19 cellular contexts compared by ENCODE assay signal in the genomic region with DNA sequence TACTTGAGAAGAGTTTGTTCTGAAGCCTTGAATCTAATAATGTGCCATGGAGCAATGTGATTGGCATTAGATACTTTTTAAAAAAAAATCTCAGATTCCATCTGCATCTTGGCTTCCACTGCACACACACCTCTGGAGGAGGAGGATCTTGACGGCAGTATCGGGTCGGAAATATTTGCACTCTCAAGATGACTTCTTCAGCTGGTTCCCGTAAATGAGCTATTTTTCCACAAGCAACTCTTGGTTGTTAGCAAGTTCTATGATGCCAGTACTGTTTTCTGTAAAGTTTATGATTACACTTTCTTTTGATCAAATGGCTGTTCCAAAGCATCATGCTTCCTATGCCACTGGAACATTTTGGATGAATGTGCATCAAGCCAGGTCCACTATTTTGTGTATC. TPM values are rescaled to one million over a fixed set of nuclear protein-coding genes. Genes with fewer than 3 reads are reported as not detected.
A peak's percentile ranks its signal among the peaks of the same experiment; 100 is the strongest.
DNase-seq lines count a peak whose midpoint lies in the region; ATAC-seq and TF ChIP-seq lines count a peak whose summit lies in the region.
"Had no signal": no experiment of that assay in that cellular context is flagged by ENCODE, and none has a peak within 500 bp of the region (broad histone marks: within the 10 kb centered on the region; RNA-seq: fewer than 3 reads in every experiment).

No MANE protein-coding gene starts in this region.

- no peak for ATAC-seq in natural killer cell treated with Interleukin-12 subunit alpha and Interleukin-12 subunit beta and Interleukin-15 and Interleukin-18, amount 100 ng/mL, for 72 hours
- ATAC-seq in HG03108 (IDR thresholded peaks at IDR 0.05; ENCODE audit: unreplicated experiment), result no peak

- H3K27me3 ChIP-seq in KMS-11 (ENCODE audit: insufficient read depth, low read depth), result no peaks in the 10 kb centered on the region
- H3K27me3 ChIP-seq: SJSA1 had no signal

- H3K27ac ChIP-seq in KMS-11, result peak overlapping the region; percentile 52; the same call in 1 of the 2 replicates
- H3K27ac ChIP-seq: RWPE1, SJSA1 had no signal

- no peak overlapping the region for H3K4me3 Mint-ChIP-seq in activated CD4-positive, alpha-beta T cell treated with anti-CD3 and anti-CD28 coated beads, Interleukin-2, amount 10 ng/mL, durations not matched to agents 7 days and 5 days
- peak overlapping the region; percentile 21 for H3K4me3 Mint-ChIP-seq in activated T-helper 1 cell treated with anti-CD3 and anti-CD28 coated beads, Interleukin-12 subunit alpha, Interleukin-12 subunit beta, Interleukin-2, Interleukin-4 antibody, amounts not matched to agents 30 ng/mL and 10 ng/mL and 1 ng/mL, durations not matched to agents 14 hours and 24 hours and 36 hours
- peak overlapping the region; percentile 81 for H3K4me3 Mint-ChIP-seq in natural killer cell treated with Interleukin-12 subunit alpha and Interleukin-12 subunit beta and Interleukin-15 and Interleukin-18, amount 100 ng/mL, for 72 hours
- H3K4me3 Mint-ChIP-seq: IgD-negative memory B cell had no signal

- H3K27me3 Mint-ChIP-seq in activated CD4-positive, alpha-beta T cell treated with anti-CD3 and anti-CD28 coated beads, Interleukin-2, amount 10 ng/mL, durations not matched to agents 7 days and 5 days, result peaks cover 8% of the 10 kb centered on the region
- no peaks in the 10 kb centered on the region for H3K27me3 Mint-ChIP-seq in activated T-helper 1 cell treated with anti-CD3 and anti-CD28 coated beads, Interleukin-12 subunit alpha, Interleukin-12 subunit beta, Interleukin-2, Interleukin-4 antibody, amounts not matched to agents 30 ng/mL and 10 ng/mL and 1 ng/mL, durations not matched to agents 14 hours and 24 hours and 36 hours (ENCODE audit: insufficient read depth)
- no peaks in the 10 kb centered on the region for H3K27me3 Mint-ChIP-seq in natural killer cell treated with Interleukin-12 subunit alpha and Interleukin-12 subunit beta and Interleukin-15 and Interleukin-18, amount 100 ng/mL, for 72 hours

- TF ChIP-seq CTCF in KMS-11 (conservative IDR thresholded peaks at IDR 0.05; ENCODE audit: low read depth, low read length), result no peak

- no peak overlapping the region for H2AFZ ChIP-seq in KMS-11 (ENCODE audit: low read depth)

- CTCF ChIA-PET in activated CD4-positive, alpha-beta T cell treated with anti-CD3 and anti-CD28 coated beads, Interleukin-2, amount 10 ng/mL, durations not matched to agents 7 days and 5 days (lab: Charles Lee), result interaction anchor here (0.9 to 3.6 kb wide), 8 partner anchors 9 to 173 kb away, joined by 3 to 18 read pairs (median 7); a partner anchor contains a TSS

- peak overlapping the region; percentile 69; the same call in 1 of the 2 replicates for H3K4me2 ChIP-seq in KMS-11

- peaks cover 87% of the 10 kb centered on the region for H3K4me1 ChIP-seq in KMS-11 (ENCODE audit: low read depth, poor library complexity, severe bottlenecking)
- H3K4me1 ChIP-seq: SJSA1 had no signal

- POLR2A ChIA-PET in activated CD4-positive, alpha-beta T cell treated with anti-CD3 and anti-CD28 coated beads, Interleukin-2, amount 10 ng/mL, durations not matched to agents 7 days and 5 days (lab: Charles Lee), result no interaction called here

- no peak for DNase-seq in activated CD4-positive, alpha-beta T cell treated with anti-CD3 and anti-CD28 coated beads, Interleukin-2, amount 10 ng/mL, durations not matched to agents 7 days and 5 days
- DNase-seq in activated CD4-positive, alpha-beta T cell treated with anti-CD3 and anti-CD28 coated beads for 1 hour, result no peak
- DNase-seq in activated T-helper 1 cell treated with anti-CD3 and anti-CD28 coated beads, Interleukin-12 subunit alpha, Interleukin-12 subunit beta, Interleukin-2, Interleukin-4 antibody, amounts not matched to agents 30 ng/mL and 10 ng/mL and 1 ng/mL, durations not matched to agents 14 hours and 24 hours and 36 hours (ENCODE audit: low spot score), result no peak
- no peak for DNase-seq in natural killer cell treated with Interleukin-12 subunit alpha and Interleukin-12 subunit beta and Interleukin-15 and Interleukin-18, amount 100 ng/mL, for 72 hours (ENCODE audit: low spot score)
- DNase-seq in HPDE6-E6E7 (ENCODE audit: extremely low spot score), result no peak
- no peak for DNase-seq in germinal center (ENCODE audit: low spot score)
- DNase-seq: C1 segment of cervical spinal cord, Calu3, HCEC 1CT, NCI-H1436, NCI-H2081, NCI-H524 treated with DMSO at 0.1 percent for 48 hours had no signal

- H3K36me3 Mint-ChIP-seq in activated CD4-positive, alpha-beta T cell treated with anti-CD3 and anti-CD28 coated beads, Interleukin-2, amount 10 ng/mL, durations not matched to agents 7 days and 5 days (ENCODE audit: low read depth), result peaks cover 11% of the 10 kb centered on the region
- peaks cover 8% of the 10 kb centered on the region for H3K36me3 Mint-ChIP-seq in activated T-helper 1 cell treated with anti-CD3 and anti-CD28 coated beads, Interleukin-12 subunit alpha, Interleukin-12 subunit beta, Interleukin-2, Interleukin-4 antibody, amounts not matched to agents 30 ng/mL and 10 ng/mL and 1 ng/mL, durations not matched to agents 14 hours and 24 hours and 36 hours (ENCODE audit: low read depth)
- H3K36me3 Mint-ChIP-seq in natural killer cell treated with Interleukin-12 subunit alpha and Interleukin-12 subunit beta and Interleukin-15 and Interleukin-18, amount 100 ng/mL, for 72 hours, result no peaks in the 10 kb centered on the region
- H3K36me3 Mint-ChIP-seq: IgD-negative memory B cell had no signal

- no peaks in the 10 kb centered on the region for H4K20me1 ChIP-seq in KMS-11 (ENCODE audit: insufficient read depth)

- H3K4me1 Mint-ChIP-seq in activated CD4-positive, alpha-beta T cell treated with anti-CD3 and anti-CD28 coated beads, Interleukin-2, amount 10 ng/mL, durations not matched to agents 7 days and 5 days, result peaks cover 68% of the 10 kb centered on the region
- peaks cover 78% of the 10 kb centered on the region for H3K4me1 Mint-ChIP-seq in activated T-helper 1 cell treated with anti-CD3 and anti-CD28 coated beads, Interleukin-12 subunit alpha, Interleukin-12 subunit beta, Interleukin-2, Interleukin-4 antibody, amounts not matched to agents 30 ng/mL and 10 ng/mL and 1 ng/mL, durations not matched to agents 14 hours and 24 hours and 36 hours (ENCODE audit: low read depth)
- peaks cover 58 to 82% of the 10 kb centered on the region in 2 donors for H3K4me1 Mint-ChIP-seq in natural killer cell treated with Interleukin-12 subunit alpha and Interleukin-12 subunit beta and Interleukin-15 and Interleukin-18, amount 100 ng/mL, for 72 hours (ENCODE audit: low read depth in 2 of 2)

- peak overlapping the region; percentile 54 for H3K27ac Mint-ChIP-seq in activated CD4-positive, alpha-beta T cell treated with anti-CD3 and anti-CD28 coated beads, Interleukin-2, amount 10 ng/mL, durations not matched to agents 7 days and 5 days
- H3K27ac Mint-ChIP-seq in activated T-helper 1 cell treated with anti-CD3 and anti-CD28 coated beads, Interleukin-12 subunit alpha, Interleukin-12 subunit beta, Interleukin-2, Interleukin-4 antibody, amounts not matched to agents 30 ng/mL and 10 ng/mL and 1 ng/mL, durations not matched to agents 14 hours and 24 hours and 36 hours, result peak overlapping the region; percentile 85
- peak overlapping the region; percentile 89 to 94 for H3K27ac Mint-ChIP-seq in natural killer cell treated with Interleukin-12 subunit alpha and Interleukin-12 subunit beta and Interleukin-15 and Interleukin-18, amount 100 ng/mL, for 72 hours
- H3K27ac Mint-ChIP-seq: IgD-negative memory B cell had no signal

- H3K4me3 ChIP-seq in KMS-11 (IDR thresholded peaks at IDR 0.05; ENCODE audit: insufficient read depth, low read depth, low read length), result no peak overlapping the region
- H3K4me3 ChIP-seq: SJSA1 had no signal

- no peaks in the 10 kb centered on the region for H3K79me2 ChIP-seq in KMS-11 (ENCODE audit: insufficient read depth, low read depth)

- H3K9ac ChIP-seq in KMS-11, result no peak overlapping the region

- H3K9me3 Mint-ChIP-seq in activated CD4-positive, alpha-beta T cell treated with anti-CD3 and anti-CD28 coated beads, Interleukin-2, amount 10 ng/mL, durations not matched to agents 7 days and 5 days, result peaks cover 2% of the 10 kb centered on the region
- H3K9me3 Mint-ChIP-seq in activated T-helper 1 cell treated with anti-CD3 and anti-CD28 coated beads, Interleukin-12 subunit alpha, Interleukin-12 subunit beta, Interleukin-2, Interleukin-4 antibody, amounts not matched to agents 30 ng/mL and 10 ng/mL and 1 ng/mL, durations not matched to agents 14 hours and 24 hours and 36 hours, result no peaks in the 10 kb centered on the region
- H3K9me3 Mint-ChIP-seq in natural killer cell treated with Interleukin-12 subunit alpha and Interleukin-12 subunit beta and Interleukin-15 and Interleukin-18, amount 100 ng/mL, for 72 hours, result peaks cover 3% of the 10 kb centered on the region
- H3K9me3 Mint-ChIP-seq: IgD-negative memory B cell had no signal

- intact Hi-C loops in activated T-helper 1 cell treated with anti-CD3 and anti-CD28 coated beads, Interleukin-12 subunit alpha, Interleukin-12 subunit beta, Interleukin-2, Interleukin-4 antibody, amounts not matched to agents 30 ng/mL and 10 ng/mL and 1 ng/mL, durations not matched to agents 14 hours and 24 hours and 36 hours (cut with micrococcal nuclease), result loop anchor here (1.0 kb wide), 3 partner anchors 8 to 17 kb away; no protein-coding TSS in a partner anchor

- no peaks in the 10 kb centered on the region for H3K36me3 ChIP-seq in KMS-11 (ENCODE audit: insufficient read depth)
- H3K36me3 ChIP-seq: SJSA1 had no signal

RNA-seq across cellular contexts. Expression of a gene that starts 43.7 kb away (rescaled TPM):
- not detected for total RNA-seq in activated CD4-positive, alpha-beta T cell treated with anti-CD3 and anti-CD28 coated beads, Interleukin-2, amount 10 ng/mL, durations not matched to agents 7 days and 5 days
- total RNA-seq in activated T-helper 1 cell treated with anti-CD3 and anti-CD28 coated beads, Interleukin-12 subunit alpha, Interleukin-12 subunit beta, Interleukin-2, Interleukin-4 antibody, amounts not matched to agents 30 ng/mL and 10 ng/mL and 1 ng/mL, durations not matched to agents 14 hours and 24 hours and 36 hours, result 0.29 TPM in 1 of 2 replicates, not detected in the other
- total RNA-seq in natural killer cell treated with Interleukin-12 subunit alpha and Interleukin-12 subunit beta and Interleukin-15 and Interleukin-18, amount 100 ng/mL, for 72 hours, result 1 to 10 TPM in 1 of 2 donors, under 1 TPM in 1; 0.55 to 4.3 TPM
- total RNA-seq: A172, HT1080 had no signal
